19 cellular contexts compared by ENCODE assay signal in genomic region chr10:61847087-61847486, GRCh38.
"Had no signal": no experiment of that assay in that cellular context is flagged by ENCODE, and none has a peak within 500 bp of the region (broad histone marks: within the 10 kb centered on the region; RNA-seq: fewer than 3 reads in every experiment).

No MANE protein-coding gene starts in this region.

- H3K4me3 ChIP-seq: ascending aorta, dorsolateral prefrontal cortex, right lobe of liver, smooth muscle cell, testis, upper lobe of right lung had no signal

- ATAC-seq: activated CD8-positive, alpha-beta T cell treated with anti-CD3 and anti-CD28 coated beads, Interleukin-2, amount 10 ng/mL, durations not matched to agents 7 days and 5 days; right lobe of liver; upper lobe of right lung; WTC11 had no signal

- H3K27ac Mint-ChIP-seq: activated CD4-positive, alpha-beta T cell treated with anti-CD3 and anti-CD28 coated beads, Interleukin-2, amount 10 ng/mL, durations not matched to agents 24 days and 14 days; activated CD8-positive, alpha-beta T cell treated with anti-CD3 and anti-CD28 coated beads, Interleukin-2, amount 10 ng/mL, durations not matched to agents 7 days and 5 days; endodermal cell; naive B cell; WTC11 had no signal

- H3K27me3 ChIP-seq: ascending aorta, dorsolateral prefrontal cortex, right lobe of liver, testis, upper lobe of right lung had no signal

- H3K36me3 Mint-ChIP-seq: naive B cell, WTC11 had no signal

- H3K4me3 Mint-ChIP-seq: activated CD4-positive, alpha-beta T cell treated with anti-CD3 and anti-CD28 coated beads, Interleukin-2, amount 10 ng/mL, durations not matched to agents 24 days and 14 days; activated CD8-positive, alpha-beta T cell treated with anti-CD3 and anti-CD28 coated beads, Interleukin-2, amount 10 ng/mL, durations not matched to agents 7 days and 5 days; endodermal cell; naive B cell; WTC11 had no signal

- H3K9me3 Mint-ChIP-seq: activated CD4-positive, alpha-beta T cell treated with anti-CD3 and anti-CD28 coated beads, Interleukin-2, amount 10 ng/mL, durations not matched to agents 24 days and 14 days; endodermal cell; naive B cell; WTC11 had no signal

- DNase-seq: activated CD4-positive, alpha-beta T cell treated with anti-CD3 and anti-CD28 coated beads, Interleukin-2, amount 10 ng/mL, durations not matched to agents 24 days and 14 days; activated CD8-positive, alpha-beta memory T cell treated with anti-CD3 and anti-CD28 coated beads, Interleukin-2, amount 50 U/mL, for 4 hours; activated CD8-positive, alpha-beta T cell treated with anti-CD3 and anti-CD28 coated beads, Interleukin-2, amount 10 ng/mL, durations not matched to agents 7 days and 5 days; dorsolateral prefrontal cortex; endodermal cell; erythroblast; islet precursor cell; mammary epithelial cell; naive B cell; occipital lobe; right lobe of liver; stimulated activated CD4-positive, alpha-beta T cell treated with anti-CD3 and anti-CD28 coated beads, Interleukin-4, amount 100 ng/mL, for 4 hours; stimulated activated CD8-positive, alpha-beta memory T cell treated with anti-CD3 and anti-CD28 coated beads, Interleukin-4, amount 100 ng/mL, for 48 hours; stimulated activated naive CD4-positive, alpha-beta T cell treated with Interleukin-2 at 50 U/mL for 16 hours; testis; upper lobe of right lung had no signal

- H3K9me3 ChIP-seq: ascending aorta, right lobe of liver, testis, upper lobe of right lung had no signal

- H3K36me3 ChIP-seq: ascending aorta, right lobe of liver, upper lobe of right lung had no signal

- H3K27me3 Mint-ChIP-seq: activated CD4-positive, alpha-beta T cell treated with anti-CD3 and anti-CD28 coated beads, Interleukin-2, amount 10 ng/mL, durations not matched to agents 24 days and 14 days; naive B cell had no signal
